ENCODE assay signal across 1 cellular context in the genomic region with DNA sequence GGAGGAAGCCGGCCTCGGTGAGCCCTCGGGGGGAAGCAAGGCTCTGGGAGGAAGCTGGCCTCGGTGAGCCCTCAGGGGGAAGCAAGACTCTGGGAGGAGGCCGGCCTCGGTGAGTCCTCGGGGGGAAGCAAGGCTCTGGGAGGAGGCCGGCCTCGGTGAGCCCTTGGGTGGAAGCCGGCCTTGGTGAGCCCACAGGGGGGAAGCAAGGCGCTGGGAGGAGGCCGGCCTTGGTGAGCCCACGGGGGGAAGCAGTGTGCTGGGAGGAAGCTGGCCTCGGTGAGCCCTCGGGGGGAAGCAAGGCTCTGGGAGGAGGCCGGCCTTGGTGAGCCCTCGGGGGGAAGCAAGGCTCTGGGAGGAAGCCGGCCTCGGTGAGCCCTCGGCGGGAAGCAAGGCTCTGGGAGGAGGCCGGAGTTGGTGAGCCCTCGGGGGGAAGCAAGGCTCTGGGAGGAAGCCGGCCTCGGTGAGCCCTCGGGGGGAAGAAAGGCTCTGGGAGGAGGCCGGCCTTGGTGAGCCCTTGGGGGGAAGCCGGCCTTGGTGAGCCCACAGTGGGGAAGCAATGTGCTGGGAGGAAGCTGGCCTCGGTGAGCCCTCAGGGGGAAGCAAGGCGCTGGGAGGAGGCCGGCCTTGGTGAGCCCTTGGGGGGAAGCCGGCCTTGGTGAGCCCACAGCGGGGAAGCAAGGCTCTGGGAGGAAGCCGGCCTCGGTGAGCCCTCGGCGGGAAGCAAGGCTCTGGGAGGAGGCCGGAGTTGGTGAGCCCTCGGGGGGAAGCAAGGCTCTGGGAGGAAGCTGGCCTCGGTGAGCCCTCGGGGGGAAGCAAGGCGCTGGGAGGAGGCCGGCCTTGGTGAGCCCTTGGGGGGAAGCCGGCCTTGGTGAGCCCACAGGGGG.
TF ChIP-seq lines count a peak whose summit lies in the region.

No MANE protein-coding gene starts in this region.

TF ChIP-seq in HepG2, 621 proteins besides CTCF, POLR2A, EP300 and RAD21:
- TF ChIP-seq AGO1 (IDR thresholded peaks at IDR 0.05; ENCODE audit: low read depth, low read length, poor library complexity, severe bottlenecking), result peak; percentile 74
